25 cellular contexts compared by ENCODE assay signal in genomic region chr3:31832576-31832975, GRCh38.
"Had no signal": no experiment of that assay in that cellular context is flagged by ENCODE, and none has a peak within 500 bp of the region (broad histone marks: within the 10 kb centered on the region; RNA-seq: fewer than 3 reads in every experiment).

No MANE protein-coding gene starts in this region.

- H3K4me3 ChIP-seq: cardiac muscle cell, right lobe of liver, skin epidermis, stomach, suprapubic skin, transverse colon, uterus had no signal

- ATAC-seq: activated T-cell treated with anti-CD3 and anti-CD28 coated beads, Interleukin-2, amount 50 U/mL, for 72 hours; left ventricle myocardium superior; right lobe of liver; stimulated activated effector memory CD8-positive, alpha-beta T cell treated with anti-CD3 and anti-CD28 coated beads, Interleukin-12 subunit alpha, Interleukin-12 subunit beta, amount 100 ng/mL, for 72 hours; T-helper 17 cell had no signal

- H3K36me3 ChIP-seq: cardiac muscle cell, right lobe of liver, stomach, suprapubic skin, transverse colon, uterus had no signal

- H3K9me3 ChIP-seq: right lobe of liver, stomach, suprapubic skin, transverse colon, uterus had no signal

- H3K27ac ChIP-seq: cardiac muscle cell, right lobe of liver, skin epidermis, stomach, suprapubic skin, transverse colon, uterus had no signal

- DNase-seq: activated CD4-positive, alpha-beta memory T cell treated with anti-CD3 and anti-CD28 coated beads, Interleukin-2, amount 10 ng/mL, durations not matched to agents 7 days and 5 days; activated CD4-positive, alpha-beta T cell treated with anti-CD3 and anti-CD28 coated beads for 48 hours; activated effector memory CD4-positive, alpha-beta T cell treated with Interleukin-2 at 50 U/mL for 16 hours; activated naive CD4-positive, alpha-beta T cell treated with anti-CD3 and anti-CD28 coated beads for 36 hours; activated naive CD8-positive, alpha-beta T cell treated with anti-CD3 and anti-CD28 coated beads, Interleukin-2, amount 10 ng/mL, durations not matched to agents 7 days and 5 days; activated T-cell treated with anti-CD3 and anti-CD28 coated beads, Interleukin-2, amount 50 U/mL, for 72 hours; amniotic stem cell; dermis blood vessel endothelial cell; effector memory CD4-positive, alpha-beta T cell; foreskin melanocyte; immature natural killer cell; left ventricle myocardium superior; naive B cell; occipital lobe; posterior cingulate gyrus; right lobe of liver; stimulated activated CD4-positive, alpha-beta T cell treated with anti-CD3 and anti-CD28 coated beads, Interleukin-2, amount 100 ng/mL, for 24 hours; stomach; T-helper 17 cell; transverse colon; uterus had no signal

- H3K27me3 ChIP-seq: cardiac muscle cell, right lobe of liver, stomach, suprapubic skin, transverse colon, uterus had no signal

- H3K4me1 ChIP-seq: right lobe of liver, stomach, suprapubic skin had no signal
